In genomic region chr9:137739371-137739915, GRCh38 we compare ENCODE assay signal across 16 cellular contexts.
A peak's percentile ranks its signal among the peaks of the same experiment; 100 is the strongest.
DNase-seq lines count a peak whose midpoint lies in the region; ATAC-seq and TF ChIP-seq lines count a peak whose summit lies in the region.
"Had no signal": no experiment of that assay in that cellular context is flagged by ENCODE, and none has a peak within 500 bp of the region (broad histone marks: within the 10 kb centered on the region; RNA-seq: fewer than 3 reads in every experiment).

No MANE protein-coding gene starts in this region.

- H3K36me3 Mint-ChIP-seq in naive B cell: peaks cover 16 to 22% of the 10 kb centered on the region in 2 donors

- peak overlapping the region; percentile 28 for H3K27ac ChIP-seq in RWPE1
- H3K27ac ChIP-seq: adrenal gland, esophagus muscularis mucosa, left lung had no signal

- TF ChIP-seq POLR2A in GM18951 (IDR thresholded peaks at IDR 0.05; ENCODE audit: extremely low read depth, insufficient read depth, insufficient read length): peak; percentile 16

- CTCF ChIA-PET in RWPE1 (lab: Yijun Ruan, JAX): interaction anchor here (0.6 to 1.9 kb wide), 3 partner anchors 42 to 1112 kb away, joined by 3 to 6 read pairs (median 3); no protein-coding TSS in a partner anchor

- no peak for ATAC-seq in naive B cell (ENCODE audit: low read depth in 2 of 2)
- ATAC-seq: CD8-positive, alpha-beta T cell had no signal

- H3K4me1 Mint-ChIP-seq in naive B cell: peaks cover 28 to 46% (median 28%) of the 10 kb centered on the region in 3 donors

- H3K27ac Mint-ChIP-seq in naive B cell: peak overlapping the region; percentile 62 to 99 (median 95)

- no peak for TF ChIP-seq CTCF in RWPE1 (conservative IDR thresholded peaks at IDR 0.05; ENCODE audit: low read depth)

- POLR2A ChIA-PET in RWPE1 (lab: Yijun Ruan, JAX; ENCODE audit: low non-redundant PET): no interaction called here

- peak overlapping the region in 2 of 8 donors; percentile 53 to 87 for H3K4me3 Mint-ChIP-seq in naive B cell
- H3K4me3 Mint-ChIP-seq: CD8-positive, alpha-beta T cell had no signal

- DNase-seq in DMS79 treated with DMSO at 0.1 percent for 48 hours (lab: John Stamatoyannopoulos, UW) (peak; percentile 65), RWPE1 (ENCODE audit: low spot score) (no peak), naive B cell (no peak), NCI-H524 (lab: John Stamatoyannopoulos, UW) (no peak), COLO668 (lab: John Stamatoyannopoulos, UW; ENCODE audit: unreplicated experiment) (no peak), T-helper 1 cell (no peak)
- DNase-seq: activated CD8-positive, alpha-beta memory T cell treated with anti-CD3 and anti-CD28 coated beads, Interleukin-2, amount 50 U/mL, for 48 hours; activated effector memory CD4-positive, alpha-beta T cell treated with anti-CD3 and anti-CD28 coated beads, Interleukin-2, amount 50 U/mL, for 16 hours; adrenal gland; caudate nucleus; CD8-positive, alpha-beta T cell; GOT3; left lung; NCI-H2171 treated with DMSO at 0.1 percent for 48 hours had no signal

- peaks cover under 1 to 9% (median 6%) of the 10 kb centered on the region in 7 donors for H3K9me3 Mint-ChIP-seq in naive B cell

- no peaks in the 10 kb centered on the region for H3K27me3 Mint-ChIP-seq in naive B cell

- in situ Hi-C loops in GM18951 (cut with MboI; ENCODE audit: low sequenced_read_pairs, unreplicated experiment): no loop called here
